Comparison of ENCODE assay signal across 8 cellular contexts in genomic region chr1:20486457-20487235, GRCh38.
A peak's percentile ranks its signal among the peaks of the same experiment; 100 is the strongest.
DNase-seq lines count a peak whose midpoint lies in the region; ATAC-seq and TF ChIP-seq lines count a peak whose summit lies in the region.

No MANE protein-coding gene starts in this region.

- DNase-seq in ELF-1 (ENCODE audit: low read depth, low spot score) = peak; percentile 77
- DNase-seq in NCI-H2227 (lab: John Stamatoyannopoulos, UW; ENCODE audit: unreplicated experiment) = peak; percentile 89
- peak; percentile 86 for DNase-seq in astrocyte of the hippocampus (ENCODE audit: low read depth, low spot score)
- DNase-seq in hypothalamus (lab: John Stamatoyannopoulos, UW) = peak in 46 of 51 donors; percentile 30 to 89 (median 74)
- peak; percentile 88 for DNase-seq in putamen (ENCODE audit: low spot score)
- DNase-seq in GM20000 (ENCODE audit: low spot score) = no peak

- no peak for ATAC-seq in GM18909 (IDR thresholded peaks at IDR 0.05; ENCODE audit: poor library complexity, unreplicated experiment)
- ATAC-seq in GM21717 (IDR thresholded peaks at IDR 0.05; ENCODE audit: unreplicated experiment) = no peak

- TF ChIP-seq CTCF in GM20000 (IDR thresholded peaks at IDR 0.05; ENCODE audit: extremely low read depth, missing control alignments) = no peak
